11 cellular contexts compared by ENCODE assay signal in genomic region chr10:125144209-125144608, GRCh38. TPM values are rescaled to one million over a fixed set of nuclear protein-coding genes. Genes with fewer than 3 reads are reported as not detected.
DNase-seq lines count a peak whose midpoint lies in the region; ATAC-seq and TF ChIP-seq lines count a peak whose summit lies in the region.
"Had no signal": no experiment of that assay in that cellular context is flagged by ENCODE, and none has a peak within 500 bp of the region (broad histone marks: within the 10 kb centered on the region; RNA-seq: fewer than 3 reads in every experiment).

No MANE protein-coding gene starts in this region.

- peaks cover 22% of the 10 kb centered on the region for H3K36me3 Mint-ChIP-seq in WTC11
- H3K36me3 Mint-ChIP-seq: activated naive CD8-positive, alpha-beta T cell treated with anti-CD3 and anti-CD28 coated beads for 36 hours had no signal

- H3K4me3 ChIP-seq in right atrium auricular region: no peak overlapping the region
- no peak overlapping the region for H3K4me3 ChIP-seq in psoas muscle
- H3K4me3 ChIP-seq in upper lobe of left lung: no peak overlapping the region
- H3K4me3 ChIP-seq in adrenal gland: no peak overlapping the region

- H3K9me3 ChIP-seq in right atrium auricular region: no peaks in the 10 kb centered on the region
- no peaks in the 10 kb centered on the region for H3K9me3 ChIP-seq in psoas muscle
- no peaks in the 10 kb centered on the region for H3K9me3 ChIP-seq in upper lobe of left lung
- no peaks in the 10 kb centered on the region for H3K9me3 ChIP-seq in adrenal gland (replicated peaks in 1 of 3)

- CTCF ChIA-PET in WTC11 (lab: Charles Lee): no interaction called here

- H3K4me1 ChIP-seq in right atrium auricular region (peaks cover 0 to 70% of the 10 kb centered on the region in 2 donors), psoas muscle (peaks cover 86% of the 10 kb centered on the region), upper lobe of left lung (peaks cover 50 to 78% (median 53%) of the 10 kb centered on the region in 4 donors), adrenal gland (replicated peaks in 1 of 2) (peaks cover 32 to 41% of the 10 kb centered on the region in 2 donors)

- H3K4me1 Mint-ChIP-seq in WTC11: peaks cover 89% of the 10 kb centered on the region
- H3K4me1 Mint-ChIP-seq: activated naive CD8-positive, alpha-beta T cell treated with anti-CD3 and anti-CD28 coated beads for 36 hours had no signal

- H3K36me3 ChIP-seq in right atrium auricular region: no peaks in the 10 kb centered on the region
- H3K36me3 ChIP-seq in psoas muscle (ENCODE audit: insufficient read depth in 1 of 2, low read depth in 1 of 2): no peaks in the 10 kb centered on the region
- no peaks in the 10 kb centered on the region for H3K36me3 ChIP-seq in upper lobe of left lung
- no peaks in the 10 kb centered on the region for H3K36me3 ChIP-seq in adrenal gland (replicated peaks in 1 of 2)

- intact Hi-C loops in psoas muscle (cut with DNase I) (loop anchor here in 1 of 2 donors (10.0 kb wide), 1 partner anchor 229 kb away; no protein-coding TSS in a partner anchor), adrenal gland (cut with DNase I) (no loop called here)

- no peaks in the 10 kb centered on the region for H3K9me3 Mint-ChIP-seq in WTC11
- H3K9me3 Mint-ChIP-seq: activated naive CD8-positive, alpha-beta T cell treated with anti-CD3 and anti-CD28 coated beads for 36 hours; activated T-cell treated with anti-CD3 and anti-CD28 coated beads, Interleukin-2, amount 50 U/mL, for 4 hours had no signal

- WGBS in psoas muscle, 3 donors: 41 to 61% (median 45%) methylated on average over 12 of the region's 12 CpGs
- WGBS in upper lobe of left lung, 2 donors: 37 to 48% methylated on average over 12 of the region's 12 CpGs
- WGBS in adrenal gland, 4 donors: 74 to 83% (median 78%) methylated on average over 12 of the region's 12 CpGs

- ATAC-seq in WTC11 (no peak), psoas muscle (no peak), upper lobe of left lung (ENCODE audit: low FRiP score in 2 of 2) (no peak), GM18505 (IDR thresholded peaks at IDR 0.05; ENCODE audit: unreplicated experiment) (no peak)
- ATAC-seq: activated T-cell treated with anti-CD3 and anti-CD28 coated beads, Interleukin-2, amount 50 U/mL, for 4 hours had no signal

- TF ChIP-seq CTCF in WTC11 (IDR thresholded peaks at IDR 0.05) (no peak), right atrium auricular region (IDR thresholded peaks at IDR 0.05) (no peak), psoas muscle (IDR thresholded peaks at IDR 0.05) (no peak), upper lobe of left lung (IDR thresholded peaks at IDR 0.05) (no peak), adrenal gland (IDR thresholded peaks at IDR 0.05) (no peak)

- H3K27me3 ChIP-seq in right atrium auricular region: no peaks in the 10 kb centered on the region
- H3K27me3 ChIP-seq in psoas muscle (ENCODE audit: insufficient read depth in 3 of 3, low read length in 2 of 3): no peaks in the 10 kb centered on the region
- H3K27me3 ChIP-seq in upper lobe of left lung: no peaks in the 10 kb centered on the region
- H3K27me3 ChIP-seq in adrenal gland: no peaks in the 10 kb centered on the region

- H3K27ac Mint-ChIP-seq in WTC11: peak overlapping the region; percentile 89
- H3K27ac Mint-ChIP-seq: activated naive CD8-positive, alpha-beta T cell treated with anti-CD3 and anti-CD28 coated beads for 36 hours had no signal

- no peak for TF ChIP-seq EP300 in upper lobe of left lung (IDR thresholded peaks at IDR 0.05)

- peak overlapping the region; percentile 39; the same call in 1 of the 2 replicates for H3K4me3 Mint-ChIP-seq in WTC11
- H3K4me3 Mint-ChIP-seq: activated naive CD8-positive, alpha-beta T cell treated with anti-CD3 and anti-CD28 coated beads for 36 hours; activated T-cell treated with anti-CD3 and anti-CD28 coated beads, Interleukin-2, amount 50 U/mL, for 4 hours had no signal

- H3K27ac ChIP-seq in right atrium auricular region (peak overlapping the region; percentile 54 to 69), psoas muscle (peak overlapping the region; percentile 12), upper lobe of left lung (peak overlapping the region in 2 of 4 donors; percentile 10 to 26), adrenal gland (no peak overlapping the region)

- peak; percentile 49 for DNase-seq in DMS79 treated with DMSO at 0.1 percent for 48 hours (lab: John Stamatoyannopoulos, UW)
- no peak for DNase-seq in WTC11 (ENCODE audit: low spot score)
- DNase-seq in right atrium auricular region (ENCODE audit: low spot score): no peak
- DNase-seq in psoas muscle: no peak
- DNase-seq in upper lobe of left lung: no peak
- no peak for DNase-seq in adrenal gland
- DNase-seq: activated CD4-positive, alpha-beta T cell treated with anti-CD3 and anti-CD28 coated beads, Interleukin-2, amount 50 U/mL, for 48 hours; activated naive CD8-positive, alpha-beta T cell treated with anti-CD3 and anti-CD28 coated beads for 36 hours; activated T-cell treated with anti-CD3 and anti-CD28 coated beads, Interleukin-2, amount 50 U/mL, for 4 hours; NCI-H2171 treated with DMSO at 0.1 percent for 48 hours had no signal

- no peaks in the 10 kb centered on the region for H3K27me3 Mint-ChIP-seq in WTC11 (ENCODE audit: low read depth)

- no peak for TF ChIP-seq POLR2A in upper lobe of left lung (IDR thresholded peaks at IDR 0.05)
- TF ChIP-seq POLR2A in GM18505 (IDR thresholded peaks at IDR 0.05; ENCODE audit: borderline replicate concordance, extremely low read depth, insufficient read depth, insufficient read length): no peak
- no peak for TF ChIP-seq POLR2A in adrenal gland (IDR thresholded peaks at IDR 0.05)

- POLR2A ChIA-PET in WTC11 (lab: Charles Lee): no interaction called here

TF ChIP-seq in WTC11, 78 proteins besides CTCF, POLR2A, EP300 and RAD21 (continues in another document):
- TF ChIP-seq PRDM15 (CRISPR knock-in tag; IDR thresholded peaks at IDR 0.05) (no peak), MLX (CRISPR knock-in tag; IDR thresholded peaks at IDR 0.05) (no peak), ZNF263 (CRISPR knock-in tag; IDR thresholded peaks at IDR 0.05; ENCODE audit: low read depth) (no peak), E2F5 (CRISPR knock-in tag; IDR thresholded peaks at IDR 0.05) (no peak), CBFB (CRISPR knock-in tag; IDR thresholded peaks at IDR 0.05; ENCODE audit: low read depth) (no peak), PRRX2 (CRISPR knock-in tag; IDR thresholded peaks at IDR 0.05) (no peak)
- TF ChIP-seq, protein P1, sequence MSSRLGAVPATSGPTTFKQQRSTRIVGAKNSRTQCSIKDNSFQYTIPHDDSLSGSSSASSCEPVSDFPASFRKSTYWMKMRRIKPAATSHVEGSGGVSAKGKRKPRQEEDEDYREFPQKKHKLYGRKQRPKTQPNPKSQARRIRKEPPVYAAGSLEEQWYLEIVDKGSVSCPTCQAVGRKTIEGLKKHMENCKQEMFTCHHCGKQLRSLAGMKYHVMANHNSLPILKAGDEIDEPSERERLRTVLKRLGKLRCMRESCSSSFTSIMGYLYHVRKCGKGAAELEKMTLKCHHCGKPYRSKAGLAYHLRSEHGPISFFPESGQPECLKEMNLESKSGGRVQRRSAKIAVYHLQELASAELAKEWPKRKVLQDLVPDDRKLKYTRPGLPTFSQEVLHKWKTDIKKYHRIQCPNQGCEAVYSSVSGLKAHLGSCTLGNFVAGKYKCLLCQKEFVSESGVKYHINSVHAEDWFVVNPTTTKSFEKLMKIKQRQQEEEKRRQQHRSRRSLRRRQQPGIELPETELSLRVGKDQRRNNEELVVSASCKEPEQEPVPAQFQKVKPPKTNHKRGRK (CRISPR knock-in tag; IDR thresholded peaks at IDR 0.05; ENCODE audit: borderline replicate concordance): no peak

RNA-seq across cellular contexts. Expression of gene CTBP2, which starts 16.2 kb away (rescaled TPM):
- total RNA-seq in WTC11 (2021) (175 to 191 TPM (median 181 TPM) in 3 replicates), right atrium auricular region (10 to 100 TPM; 26.0 to 36.0 TPM), psoas muscle (10 to 100 TPM; 31.8 to 49.8 (median 33.8) TPM), upper lobe of left lung (10 to 100 TPM; 47.1 to 82.5 (median 59.7) TPM), adrenal gland (10 to 100 TPM; 28.1 to 66.5 (median 53.6) TPM)
- polyA plus RNA-seq in psoas muscle (10 to 100 TPM; 14.7 to 41.8 (median 15.2) TPM), adrenal gland (10 to 100 TPM; 25.3 to 53.4 (median 28.4) TPM)

Comparison
In these comparisons a context has a peak if more than half of its experiments do, and no peak if none do; other contexts are left out.
1. H3K27ac ChIP-seq: peak in right atrium auricular region (2 of 2) and psoas muscle (single experiment); none in adrenal gland (0 of 5).